Comparison of ENCODE assay signal across 1 cellular context in the genomic region with DNA sequence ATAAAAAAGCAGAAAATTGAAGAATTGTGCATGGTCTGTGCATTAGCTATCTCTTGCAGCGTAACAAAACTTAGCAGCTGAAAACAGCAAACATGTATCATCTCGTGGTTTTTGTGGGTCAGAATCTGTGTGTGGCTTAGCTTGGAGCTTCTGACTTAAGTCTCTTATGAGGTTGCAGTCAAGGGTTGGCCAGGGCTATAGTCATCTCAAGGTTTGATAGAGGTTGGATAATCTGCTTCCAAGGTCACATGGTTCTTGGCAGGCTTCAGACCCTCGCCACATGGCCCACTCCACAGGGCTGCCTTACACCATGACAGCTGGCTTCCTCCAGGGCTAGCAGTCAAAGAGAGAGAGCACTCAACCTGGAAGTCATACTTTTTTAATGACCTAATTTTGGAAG.
TF ChIP-seq lines count a peak whose summit lies in the region.

No MANE protein-coding gene starts in this region.

TF ChIP-seq in GM12878, 131 proteins besides CTCF, POLR2A, EP300 and RAD21:
- TF ChIP-seq, protein P1, sequence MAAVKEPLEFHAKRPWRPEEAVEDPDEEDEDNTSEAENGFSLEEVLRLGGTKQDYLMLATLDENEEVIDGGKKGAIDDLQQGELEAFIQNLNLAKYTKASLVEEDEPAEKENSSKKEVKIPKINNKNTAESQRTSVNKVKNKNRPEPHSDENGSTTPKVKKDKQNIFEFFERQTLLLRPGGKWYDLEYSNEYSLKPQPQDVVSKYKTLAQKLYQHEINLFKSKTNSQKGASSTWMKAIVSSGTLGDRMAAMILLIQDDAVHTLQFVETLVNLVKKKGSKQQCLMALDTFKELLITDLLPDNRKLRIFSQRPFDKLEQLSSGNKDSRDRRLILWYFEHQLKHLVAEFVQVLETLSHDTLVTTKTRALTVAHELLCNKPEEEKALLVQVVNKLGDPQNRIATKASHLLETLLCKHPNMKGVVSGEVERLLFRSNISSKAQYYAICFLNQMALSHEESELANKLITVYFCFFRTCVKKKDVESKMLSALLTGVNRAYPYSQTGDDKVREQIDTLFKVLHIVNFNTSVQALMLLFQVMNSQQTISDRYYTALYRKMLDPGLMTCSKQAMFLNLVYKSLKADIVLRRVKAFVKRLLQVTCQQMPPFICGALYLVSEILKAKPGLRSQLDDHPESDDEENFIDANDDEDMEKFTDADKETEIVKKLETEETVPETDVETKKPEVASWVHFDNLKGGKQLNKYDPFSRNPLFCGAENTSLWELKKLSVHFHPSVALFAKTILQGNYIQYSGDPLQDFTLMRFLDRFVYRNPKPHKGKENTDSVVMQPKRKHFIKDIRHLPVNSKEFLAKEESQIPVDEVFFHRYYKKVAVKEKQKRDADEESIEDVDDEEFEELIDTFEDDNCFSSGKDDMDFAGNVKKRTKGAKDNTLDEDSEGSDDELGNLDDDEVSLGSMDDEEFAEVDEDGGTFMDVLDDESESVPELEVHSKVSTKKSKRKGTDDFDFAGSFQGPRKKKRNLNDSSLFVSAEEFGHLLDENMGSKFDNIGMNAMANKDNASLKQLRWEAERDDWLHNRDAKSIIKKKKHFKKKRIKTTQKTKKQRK (IDR thresholded peaks at IDR 0.05; ENCODE audit: low read depth, low read length), result no peak
- TF ChIP-seq, protein P2, sequence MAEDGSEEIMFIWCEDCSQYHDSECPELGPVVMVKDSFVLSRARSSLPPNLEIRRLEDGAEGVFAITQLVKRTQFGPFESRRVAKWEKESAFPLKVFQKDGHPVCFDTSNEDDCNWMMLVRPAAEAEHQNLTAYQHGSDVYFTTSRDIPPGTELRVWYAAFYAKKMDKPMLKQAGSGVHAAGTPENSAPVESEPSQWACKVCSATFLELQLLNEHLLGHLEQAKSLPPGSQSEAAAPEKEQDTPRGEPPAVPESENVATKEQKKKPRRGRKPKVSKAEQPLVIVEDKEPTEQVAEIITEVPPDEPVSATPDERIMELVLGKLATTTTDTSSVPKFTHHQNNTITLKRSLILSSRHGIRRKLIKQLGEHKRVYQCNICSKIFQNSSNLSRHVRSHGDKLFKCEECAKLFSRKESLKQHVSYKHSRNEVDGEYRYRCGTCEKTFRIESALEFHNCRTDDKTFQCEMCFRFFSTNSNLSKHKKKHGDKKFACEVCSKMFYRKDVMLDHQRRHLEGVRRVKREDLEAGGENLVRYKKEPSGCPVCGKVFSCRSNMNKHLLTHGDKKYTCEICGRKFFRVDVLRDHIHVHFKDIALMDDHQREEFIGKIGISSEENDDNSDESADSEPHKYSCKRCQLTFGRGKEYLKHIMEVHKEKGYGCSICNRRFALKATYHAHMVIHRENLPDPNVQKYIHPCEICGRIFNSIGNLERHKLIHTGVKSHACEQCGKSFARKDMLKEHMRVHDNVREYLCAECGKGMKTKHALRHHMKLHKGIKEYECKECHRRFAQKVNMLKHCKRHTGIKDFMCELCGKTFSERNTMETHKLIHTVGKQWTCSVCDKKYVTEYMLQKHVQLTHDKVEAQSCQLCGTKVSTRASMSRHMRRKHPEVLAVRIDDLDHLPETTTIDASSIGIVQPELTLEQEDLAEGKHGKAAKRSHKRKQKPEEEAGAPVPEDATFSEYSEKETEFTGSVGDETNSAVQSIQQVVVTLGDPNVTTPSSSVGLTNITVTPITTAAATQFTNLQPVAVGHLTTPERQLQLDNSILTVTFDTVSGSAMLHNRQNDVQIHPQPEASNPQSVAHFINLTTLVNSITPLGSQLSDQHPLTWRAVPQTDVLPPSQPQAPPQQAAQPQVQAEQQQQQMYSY (CRISPR knock-in tag; IDR thresholded peaks at IDR 0.05), result no peak
- no peak for TF ChIP-seq ASH2L (IDR thresholded peaks at IDR 0.05; ENCODE audit: borderline replicate concordance, low read depth)
- no peak for TF ChIP-seq SMAD5 (IDR thresholded peaks at IDR 0.05; ENCODE audit: low read depth)
- TF ChIP-seq, protein P3, sequence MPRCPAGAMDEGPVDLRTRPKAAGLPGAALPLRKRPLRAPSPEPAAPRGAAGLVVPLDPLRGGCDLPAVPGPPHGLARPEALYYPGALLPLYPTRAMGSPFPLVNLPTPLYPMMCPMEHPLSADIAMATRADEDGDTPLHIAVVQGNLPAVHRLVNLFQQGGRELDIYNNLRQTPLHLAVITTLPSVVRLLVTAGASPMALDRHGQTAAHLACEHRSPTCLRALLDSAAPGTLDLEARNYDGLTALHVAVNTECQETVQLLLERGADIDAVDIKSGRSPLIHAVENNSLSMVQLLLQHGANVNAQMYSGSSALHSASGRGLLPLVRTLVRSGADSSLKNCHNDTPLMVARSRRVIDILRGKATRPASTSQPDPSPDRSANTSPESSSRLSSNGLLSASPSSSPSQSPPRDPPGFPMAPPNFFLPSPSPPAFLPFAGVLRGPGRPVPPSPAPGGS (IDR thresholded peaks at IDR 0.05; ENCODE audit: borderline replicate concordance, insufficient read depth, low read depth, low read length, poor library complexity, severe bottlenecking), result no peak
- no peak for TF ChIP-seq PAX5 (IDR thresholded peaks at IDR 0.05; ENCODE audit: borderline replicate concordance, low read depth, low read length)
- TF ChIP-seq, protein P4, sequence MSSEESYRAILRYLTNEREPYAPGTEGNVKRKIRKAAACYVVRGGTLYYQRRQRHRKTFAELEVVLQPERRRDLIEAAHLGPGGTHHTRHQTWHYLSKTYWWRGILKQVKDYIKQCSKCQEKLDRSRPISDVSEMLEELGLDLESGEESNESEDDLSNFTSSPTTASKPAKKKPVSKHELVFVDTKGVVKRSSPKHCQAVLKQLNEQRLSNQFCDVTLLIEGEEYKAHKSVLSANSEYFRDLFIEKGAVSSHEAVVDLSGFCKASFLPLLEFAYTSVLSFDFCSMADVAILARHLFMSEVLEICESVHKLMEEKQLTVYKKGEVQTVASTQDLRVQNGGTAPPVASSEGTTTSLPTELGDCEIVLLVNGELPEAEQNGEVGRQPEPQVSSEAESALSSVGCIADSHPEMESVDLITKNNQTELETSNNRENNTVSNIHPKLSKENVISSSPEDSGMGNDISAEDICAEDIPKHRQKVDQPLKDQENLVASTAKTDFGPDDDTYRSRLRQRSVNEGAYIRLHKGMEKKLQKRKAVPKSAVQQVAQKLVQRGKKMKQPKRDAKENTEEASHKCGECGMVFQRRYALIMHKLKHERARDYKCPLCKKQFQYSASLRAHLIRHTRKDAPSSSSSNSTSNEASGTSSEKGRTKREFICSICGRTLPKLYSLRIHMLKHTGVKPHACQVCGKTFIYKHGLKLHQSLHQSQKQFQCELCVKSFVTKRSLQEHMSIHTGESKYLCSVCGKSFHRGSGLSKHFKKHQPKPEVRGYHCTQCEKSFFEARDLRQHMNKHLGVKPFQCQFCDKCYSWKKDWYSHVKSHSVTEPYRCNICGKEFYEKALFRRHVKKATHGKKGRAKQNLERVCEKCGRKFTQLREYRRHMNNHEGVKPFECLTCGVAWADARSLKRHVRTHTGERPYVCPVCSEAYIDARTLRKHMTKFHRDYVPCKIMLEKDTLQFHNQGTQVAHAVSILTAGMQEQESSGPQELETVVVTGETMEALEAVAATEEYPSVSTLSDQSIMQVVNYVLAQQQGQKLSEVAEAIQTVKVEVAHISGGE (CRISPR knock-in tag; IDR thresholded peaks at IDR 0.05), result no peak
- TF ChIP-seq RUNX3 (IDR thresholded peaks at IDR 0.05; ENCODE audit: low read length), result peak; percentile 79
- no peak for TF ChIP-seq SUPT20H (IDR thresholded peaks at IDR 0.05; ENCODE audit: borderline replicate concordance, control insufficient read depth, low read depth, low read length)
